24 cellular contexts compared by ENCODE assay signal in the genomic region with DNA sequence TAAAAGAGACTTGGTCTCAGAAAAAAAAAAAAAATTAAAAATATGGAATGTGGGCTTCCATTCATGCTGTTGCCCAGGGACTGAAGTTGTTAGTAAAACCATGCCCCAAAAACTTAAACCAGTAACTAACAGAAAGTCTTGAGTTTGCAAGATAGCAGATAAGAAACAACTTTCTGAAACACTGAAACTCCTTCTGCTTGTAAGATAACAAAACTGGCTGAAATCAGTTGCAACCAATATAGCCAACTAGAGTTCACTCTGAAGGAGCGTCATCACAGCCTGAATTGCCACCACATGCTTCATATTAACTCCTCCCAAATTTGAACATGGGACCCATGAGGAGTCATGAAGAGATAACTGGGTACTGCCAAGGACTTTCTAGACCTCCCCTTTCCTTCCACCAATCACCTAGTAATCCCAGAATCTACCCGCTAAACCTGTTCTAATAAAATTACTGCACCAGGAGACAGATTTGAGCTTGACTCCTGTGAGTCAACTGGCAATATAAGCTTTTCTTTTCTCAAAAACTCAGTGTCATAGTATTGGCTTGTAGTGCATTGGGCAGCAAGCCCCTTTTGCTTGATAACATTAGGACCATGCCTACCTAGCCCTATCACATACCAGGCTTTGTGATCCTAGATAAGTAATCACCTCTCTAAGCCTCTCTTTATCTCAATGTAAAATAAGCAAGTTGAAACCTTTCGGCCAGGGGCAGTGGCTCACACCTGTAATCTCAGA.
DNase-seq lines count a peak whose midpoint lies in the region; ATAC-seq and TF ChIP-seq lines count a peak whose summit lies in the region.
"Had no signal": no experiment of that assay in that cellular context is flagged by ENCODE, and none has a peak within 500 bp of the region (broad histone marks: within the 10 kb centered on the region; RNA-seq: fewer than 3 reads in every experiment).

No MANE protein-coding gene starts in this region.

- H3K4me3 Mint-ChIP-seq in activated naive CD4-positive, alpha-beta T cell treated with anti-CD3 and anti-CD28 coated beads, Interleukin-2, amount 50 U/mL, for 24 hours = no peak overlapping the region
- H3K4me3 Mint-ChIP-seq in activated naive CD4-positive, alpha-beta T cell treated with anti-CD3 and anti-CD28 coated beads, Interleukin-2, amount 10 ng/mL, durations not matched to agents 7 days and 5 days = no peak overlapping the region
- no peak overlapping the region for H3K4me3 Mint-ChIP-seq in T-helper 2 cell treated with Interferon-gamma antibody and Interleukin-4, amounts not matched to agents 5 μg/mL and 100 μg/mL, for 36 hours
- H3K4me3 Mint-ChIP-seq: activated naive CD8-positive, alpha-beta T cell treated with anti-CD3 and anti-CD28 coated beads for 36 hours; CD8-positive, alpha-beta memory T cell; natural killer cell; T-helper 17 cell had no signal

- TF ChIP-seq POLR2A in erythroblast (IDR thresholded peaks at IDR 0.05; ENCODE audit: low read length) = no peak

- peaks cover 2% of the 10 kb centered on the region for H3K36me3 Mint-ChIP-seq in activated naive CD4-positive, alpha-beta T cell treated with anti-CD3 and anti-CD28 coated beads, Interleukin-2, amount 50 U/mL, for 24 hours
- H3K36me3 Mint-ChIP-seq in activated naive CD4-positive, alpha-beta T cell treated with anti-CD3 and anti-CD28 coated beads, Interleukin-2, amount 10 ng/mL, durations not matched to agents 7 days and 5 days = peaks cover 14% of the 10 kb centered on the region
- peaks cover 26% of the 10 kb centered on the region for H3K36me3 Mint-ChIP-seq in T-helper 2 cell treated with Interferon-gamma antibody and Interleukin-4, amounts not matched to agents 5 μg/mL and 100 μg/mL, for 36 hours (ENCODE audit: low read depth)
- H3K36me3 Mint-ChIP-seq: natural killer cell had no signal

- no peak for DNase-seq in activated naive CD4-positive, alpha-beta T cell treated with anti-CD3 and anti-CD28 coated beads, Interleukin-2, amount 10 ng/mL, durations not matched to agents 7 days and 5 days
- DNase-seq in T-helper 2 cell treated with Interferon-gamma antibody and Interleukin-4, amounts not matched to agents 5 μg/mL and 100 μg/mL, for 36 hours (ENCODE audit: low spot score) = no peak
- DNase-seq in erythroblast (lab: John Stamatoyannopoulos, UW) (peak; percentile 90 to 94), DMS153 treated with DMSO at 0.1 percent for 48 hours (lab: John Stamatoyannopoulos, UW; ENCODE audit: unreplicated experiment) (no peak)
- no peak for DNase-seq in stimulated activated CD4-positive, alpha-beta T cell treated with anti-CD3 and anti-CD28 coated beads, Interleukin-2, amount 100 ng/mL, for 48 hours
- DNase-seq: activated CD4-positive, alpha-beta T cell treated with anti-CD3 and anti-CD28 coated beads, Interleukin-2, amount 50 U/mL, for 1 hour; activated naive CD8-positive, alpha-beta T cell treated with anti-CD3 and anti-CD28 coated beads for 36 hours; caudate nucleus; CD8-positive, alpha-beta memory T cell; DMS53; H7; islet precursor cell; KBM-7; natural killer cell; NCI-H1417 treated with DMSO at 0.1 percent for 48 hours; NCI-H82; SK-N-SH; stimulated activated naive CD4-positive, alpha-beta T cell treated with Interleukin-2 at 50 U/mL for 16 hours; T-helper 17 cell; uterus; WERI-Rb-1 had no signal

- no peaks in the 10 kb centered on the region for H3K27me3 Mint-ChIP-seq in activated naive CD4-positive, alpha-beta T cell treated with anti-CD3 and anti-CD28 coated beads, Interleukin-2, amount 50 U/mL, for 24 hours
- H3K27me3 Mint-ChIP-seq in activated naive CD4-positive, alpha-beta T cell treated with anti-CD3 and anti-CD28 coated beads, Interleukin-2, amount 10 ng/mL, durations not matched to agents 7 days and 5 days = no peaks in the 10 kb centered on the region
- no peaks in the 10 kb centered on the region for H3K27me3 Mint-ChIP-seq in T-helper 2 cell treated with Interferon-gamma antibody and Interleukin-4, amounts not matched to agents 5 μg/mL and 100 μg/mL, for 36 hours (ENCODE audit: low read depth)
- H3K27me3 Mint-ChIP-seq: activated naive CD8-positive, alpha-beta T cell treated with anti-CD3 and anti-CD28 coated beads for 36 hours; CD8-positive, alpha-beta memory T cell; T-helper 17 cell had no signal

- peak overlapping the region; percentile 78 for H3K27ac Mint-ChIP-seq in activated naive CD4-positive, alpha-beta T cell treated with anti-CD3 and anti-CD28 coated beads, Interleukin-2, amount 50 U/mL, for 24 hours
- H3K27ac Mint-ChIP-seq in activated naive CD4-positive, alpha-beta T cell treated with anti-CD3 and anti-CD28 coated beads, Interleukin-2, amount 10 ng/mL, durations not matched to agents 7 days and 5 days = no peak overlapping the region
- peak overlapping the region; percentile 43 for H3K27ac Mint-ChIP-seq in T-helper 2 cell treated with Interferon-gamma antibody and Interleukin-4, amounts not matched to agents 5 μg/mL and 100 μg/mL, for 36 hours
- H3K27ac Mint-ChIP-seq: T-helper 17 cell had no signal

- H3K4me1 Mint-ChIP-seq in activated naive CD4-positive, alpha-beta T cell treated with anti-CD3 and anti-CD28 coated beads, Interleukin-2, amount 50 U/mL, for 24 hours = peaks cover 31% of the 10 kb centered on the region
- H3K4me1 Mint-ChIP-seq in activated naive CD4-positive, alpha-beta T cell treated with anti-CD3 and anti-CD28 coated beads, Interleukin-2, amount 10 ng/mL, durations not matched to agents 7 days and 5 days = no peaks in the 10 kb centered on the region
- peaks cover 16% of the 10 kb centered on the region for H3K4me1 Mint-ChIP-seq in T-helper 2 cell treated with Interferon-gamma antibody and Interleukin-4, amounts not matched to agents 5 μg/mL and 100 μg/mL, for 36 hours (ENCODE audit: low read depth)

- CTCF ChIA-PET in activated naive CD4-positive, alpha-beta T cell treated with anti-CD3 and anti-CD28 coated beads, Interleukin-2, amount 10 ng/mL, durations not matched to agents 7 days and 5 days (lab: Charles Lee) = interaction anchor here (0.5 to 1.1 kb wide), 2 partner anchors 70 to 194 kb away, joined by 3 read pairs; no protein-coding TSS in a partner anchor

- ATAC-seq in GM19395 (IDR thresholded peaks at IDR 0.05; ENCODE audit: unreplicated experiment) (no peak), GM21447 (IDR thresholded peaks at IDR 0.05; ENCODE audit: unreplicated experiment) (no peak)
- ATAC-seq: natural killer cell, T-helper 17 cell had no signal

- H3K9me3 Mint-ChIP-seq in activated naive CD4-positive, alpha-beta T cell treated with anti-CD3 and anti-CD28 coated beads, Interleukin-2, amount 50 U/mL, for 24 hours = no peaks in the 10 kb centered on the region
- H3K9me3 Mint-ChIP-seq in activated naive CD4-positive, alpha-beta T cell treated with anti-CD3 and anti-CD28 coated beads, Interleukin-2, amount 10 ng/mL, durations not matched to agents 7 days and 5 days = no peaks in the 10 kb centered on the region
- no peaks in the 10 kb centered on the region for H3K9me3 Mint-ChIP-seq in T-helper 2 cell treated with Interferon-gamma antibody and Interleukin-4, amounts not matched to agents 5 μg/mL and 100 μg/mL, for 36 hours
- H3K9me3 Mint-ChIP-seq: activated naive CD8-positive, alpha-beta T cell treated with anti-CD3 and anti-CD28 coated beads for 36 hours; CD8-positive, alpha-beta memory T cell; natural killer cell had no signal

Comparison
In these comparisons a context has a peak if more than half of its experiments do, and no peak if none do; other contexts are left out.
1. DNase-seq: peak in erythroblast (2 of 2); none in activated naive CD4-positive, alpha-beta T cell treated with anti-CD3 and anti-CD28 coated beads, Interleukin-2, amount 10 ng/mL, durations not matched to agents 7 days and 5 days (single experiment), T-helper 2 cell treated with Interferon-gamma antibody and Interleukin-4, amounts not matched to agents 5 μg/mL and 100 μg/mL, for 36 hours (single experiment), DMS153 treated with DMSO at 0.1 percent for 48 hours (single experiment) and stimulated activated CD4-positive, alpha-beta T cell treated with anti-CD3 and anti-CD28 coated beads, Interleukin-2, amount 100 ng/mL, for 48 hours (0 of 2).